ENCODE assay signal across 1 cellular context in the genomic region with DNA sequence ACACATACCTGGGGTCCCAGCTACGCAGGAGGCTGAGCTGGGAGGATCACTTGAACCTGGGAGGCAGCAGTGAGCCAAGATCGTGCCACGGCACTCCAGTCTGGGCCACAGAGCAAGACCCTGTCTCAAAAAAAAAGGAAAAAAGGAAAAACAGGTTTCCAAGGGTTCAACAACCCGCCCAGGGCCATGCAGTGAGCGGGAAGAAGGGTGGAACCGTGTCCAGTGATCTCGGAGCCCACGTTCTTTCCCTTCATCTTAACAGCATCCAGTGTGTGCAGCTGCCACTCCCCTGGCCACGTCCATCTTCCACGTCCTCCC.
TF ChIP-seq lines count a peak whose summit lies in the region.

No MANE protein-coding gene starts in this region.

TF ChIP-seq in HEK293T, 16 proteins besides CTCF, POLR2A, EP300 and RAD21:
- no peak for TF ChIP-seq SP1 (IDR thresholded peaks at IDR 0.05)
